Comparison of ENCODE assay signal across 12 cellular contexts in the genomic region with DNA sequence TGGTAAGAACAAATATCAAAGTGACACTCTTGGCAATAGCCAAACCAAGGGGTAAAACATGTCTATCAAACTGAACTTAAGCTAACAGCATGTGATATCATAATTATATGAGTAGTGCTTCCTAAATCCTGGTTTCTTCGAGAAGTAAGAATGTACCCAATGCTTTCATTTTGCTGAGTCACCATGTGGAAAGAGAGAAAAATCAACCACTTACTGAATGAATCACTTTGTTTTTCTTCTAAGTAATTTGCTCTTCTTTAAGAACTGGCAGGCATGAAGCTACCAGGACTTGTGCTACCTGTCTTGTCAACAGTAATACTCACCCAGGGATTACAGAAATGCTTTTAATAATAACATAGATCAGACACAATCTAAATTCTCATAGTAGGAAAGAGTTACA. TPM values are rescaled to one million over a fixed set of nuclear protein-coding genes. Genes with fewer than 3 reads are reported as not detected.
DNase-seq lines count a peak whose midpoint lies in the region; ATAC-seq, FAIRE-seq and TF ChIP-seq lines count a peak whose summit lies in the region.
"Had no signal": no experiment of that assay in that cellular context is flagged by ENCODE, and none has a peak within 500 bp of the region (broad histone marks: within the 10 kb centered on the region; RNA-seq: fewer than 3 reads in every experiment).

No MANE protein-coding gene starts in this region.

- H3K4me1 ChIP-seq in hepatocyte (ENCODE audit: insufficient read depth), result peaks cover 15% of the 10 kb centered on the region

- POLR2A ChIA-PET in AG04449 (lab: Yijun Ruan, JAX), result interaction anchor here (1.1 kb wide), 1 partner anchor 19 kb away, joined by 5 read pairs; a partner anchor contains a TSS

- H2AFZ ChIP-seq in hepatocyte, result no peak overlapping the region

- H3K4me3 ChIP-seq in AG04449 (ENCODE audit: low read depth, low read length) (no peak overlapping the region), hepatocyte (no peak overlapping the region)

- CTCF ChIA-PET in AG04449 (lab: Yijun Ruan, JAX), result interaction anchor here (1.0 to 1.9 kb wide), 3 partner anchors 9 to 20 kb away, joined by 3 to 8 read pairs (median 4); no protein-coding TSS in a partner anchor

- H3K9me2 ChIP-seq in hepatocyte (replicated peaks; ENCODE audit: insufficient read depth), result no peaks in the 10 kb centered on the region

- peak; percentile 73 for DNase-seq in AG04449 (ENCODE audit: low read depth, low spot score)
- DNase-seq in HTR-8/SVneo (ENCODE audit: insufficient read length, low spot score), result peak; percentile 56
- peak; percentile 78 for DNase-seq in astrocyte of the hippocampus (ENCODE audit: low read depth, low spot score)
- peak; percentile 32 for DNase-seq in hepatocyte (ENCODE audit: low spot score)
- no peak for DNase-seq in stimulated activated CD4-positive, alpha-beta T cell treated with anti-CD3 and anti-CD28 coated beads, Interleukin-1b, Interleukin-23, amount 100 ng/mL, for 48 hours
- no peak for DNase-seq in NK-92 (lab: John Stamatoyannopoulos, UW; ENCODE audit: unreplicated experiment)
- DNase-seq in activated gamma-delta T cell (lab: John Stamatoyannopoulos, UW), result no peak
- DNase-seq: activated T-cell treated with anti-CD3 and anti-CD28 coated beads, Interleukin-2, amount 50 U/mL, for 72 hours; CD4-positive, alpha-beta T cell; midbrain; NCI-H345 had no signal

- H3K9me3 ChIP-seq in hepatocyte (ENCODE audit: low read depth), result no peaks in the 10 kb centered on the region

- no peaks in the 10 kb centered on the region for H3K36me3 ChIP-seq in hepatocyte (replicated peaks; ENCODE audit: insufficient read depth, low read depth)

- no peaks in the 10 kb centered on the region for H4K20me1 ChIP-seq in hepatocyte (ENCODE audit: insufficient read depth, poor library complexity, severe bottlenecking)

- WGBS in hepatocyte (ENCODE audit: low lambda C conversion rate, missing lambda C conversion rate), result 32% methylated on average over 1 of the region's 1 CpG

- no peak for ATAC-seq in HG03039 (IDR thresholded peaks at IDR 0.05; ENCODE audit: unreplicated experiment)

- H3K79me2 ChIP-seq in hepatocyte, result no peaks in the 10 kb centered on the region

- H3K27me3 ChIP-seq in hepatocyte, result no peaks in the 10 kb centered on the region

- TF ChIP-seq CTCF in AG04449 (IDR thresholded peaks at IDR 0.05; ENCODE audit: insufficient read depth, low read length, missing control alignments), result no peak
- TF ChIP-seq CTCF in hepatocyte (IDR thresholded peaks at IDR 0.05; ENCODE audit: poor library complexity), result no peak

- H3K27ac ChIP-seq in hepatocyte, result peak overlapping the region; percentile 94

- peak overlapping the region; percentile 64 for H3K4me2 ChIP-seq in hepatocyte

- no peak for FAIRE-seq in HTR-8/SVneo (lab: Jason Lieb, UNC)

RNA-seq across cellular contexts. Expression of a gene that starts 19.0 kb away (rescaled TPM):
- 3.3 and 4.7 TPM in 2 replicates for total RNA-seq in hepatocyte
- polyA plus RNA-seq in hepatocyte, result 1.1 and 1.2 TPM in 2 replicates

RNA-seq across cellular contexts. Expression of a gene that starts 21.3 kb away (rescaled TPM):
- 163 and 216 TPM in 2 replicates for total RNA-seq in hepatocyte
- polyA plus RNA-seq in hepatocyte, result 54.5 and 56.7 TPM in 2 replicates

Comparison
In these comparisons a context has a peak if more than half of its experiments do, and no peak if none do; other contexts are left out.
1. DNase-seq: peak in AG04449 (single experiment), HTR-8/SVneo (single experiment), astrocyte of the hippocampus (single experiment) and hepatocyte (single experiment); none in stimulated activated CD4-positive, alpha-beta T cell treated with anti-CD3 and anti-CD28 coated beads, Interleukin-1b, Interleukin-23, amount 100 ng/mL, for 48 hours (single experiment), NK-92 (single experiment) and activated gamma-delta T cell (single experiment).